1 cellular context compared by ENCODE assay signal in genomic region chr16:4244254-4244812, GRCh38.
TF ChIP-seq lines count a peak whose summit lies in the region.

No MANE protein-coding gene starts in this region.

TF ChIP-seq in K562, 482 proteins besides CTCF, POLR2A, EP300 and RAD21 (continued from another document and continues in another):
- TF ChIP-seq BMI1 (IDR thresholded peaks at IDR 0.05; ENCODE audit: low read length) (no peak), KLF6 (CRISPR knock-in tag; IDR thresholded peaks at IDR 0.05; ENCODE audit: borderline replicate concordance) (peak; percentile 40; the same call in 1 of the 2 replicates), ZC3H11A (IDR thresholded peaks at IDR 0.05; ENCODE audit: low read depth, low read length) (peak; percentile 87; the same call in 1 of the 2 replicates), HDAC2 (IDR thresholded peaks at IDR 0.05) (peak; percentile 45; the same call in 1 of the 2 replicates), CBX1 (IDR thresholded peaks at IDR 0.05; ENCODE audit: low read depth) (0 out of 2 replicates have a peak, but pooled peaks have one; percentile 22), LCOR (CRISPR knock-in tag; IDR thresholded peaks at IDR 0.05) (no peak), FOXA3 (CRISPR knock-in tag; conservative IDR thresholded peaks at IDR 0.05 in 1 of 2, IDR thresholded peaks at IDR 0.05 in 1 of 2) (peak; percentile 96 to 98), NFXL1 (CRISPR knock-in tag; IDR thresholded peaks at IDR 0.05) (no peak), STAT5A (IDR thresholded peaks at IDR 0.05; ENCODE audit: borderline replicate concordance, low read length) (no peak), DDX20 (tag; IDR thresholded peaks at IDR 0.05; ENCODE audit: low read depth) (peak; percentile 72; the same call in 1 of the 2 replicates), TAF7 (tag; IDR thresholded peaks at IDR 0.05) (0 out of 2 replicates have a peak, but pooled peaks have one; percentile 29), ZNF444 (CRISPR knock-in tag; IDR thresholded peaks at IDR 0.05) (no peak), NR2F6 (CRISPR knock-in tag; IDR thresholded peaks at IDR 0.05) (no peak), CTBP1 (IDR thresholded peaks at IDR 0.05; ENCODE audit: borderline replicate concordance) (peak; percentile 39; the same call in 1 of the 2 replicates), TAF15 (IDR thresholded peaks at IDR 0.05; ENCODE audit: low read depth, low read length) (no peak), RBFOX2 (IDR thresholded peaks at IDR 0.05; ENCODE audit: low read depth, low read length) (0 out of 2 replicates have a peak, but pooled peaks have one; percentile 50), SRSF3 (IDR thresholded peaks at IDR 0.05; ENCODE audit: insufficient read depth, low read length) (no peak), ZNF639 (CRISPR knock-in tag; conservative IDR thresholded peaks at IDR 0.05 in 1 of 2, IDR thresholded peaks at IDR 0.05 in 1 of 2) (peak in 1 of 2 experiments; percentile 88; a peak in 2 of 4 replicates), CEBPG (CRISPR knock-in tag; IDR thresholded peaks at IDR 0.05) (no peak), CEBPG (tag; conservative IDR thresholded peaks at IDR 0.05 in 1 of 2, IDR thresholded peaks at IDR 0.05 in 1 of 2) (no peak), ID3 (CRISPR knock-in tag; IDR thresholded peaks at IDR 0.05) (no peak), ID3 (tag; IDR thresholded peaks at IDR 0.05) (peak; percentile 77), L3MBTL2 (IDR thresholded peaks at IDR 0.05) (peak; percentile 96), ZNF311 (CRISPR knock-in tag; IDR thresholded peaks at IDR 0.05) (0 out of 2 replicates have a peak, but pooled peaks have one; percentile 18), TSHZ1 (CRISPR knock-in tag; IDR thresholded peaks at IDR 0.05) (no peak), ATF1 (CRISPR knock-in tag; IDR thresholded peaks at IDR 0.05) (no peak), ATF1 (tag; IDR thresholded peaks at IDR 0.05) (peak; percentile 75), ZNF41 (CRISPR knock-in tag; conservative IDR thresholded peaks at IDR 0.05) (peak; percentile 62; the same call in 1 of the 2 replicates), ZNF766 (CRISPR knock-in tag; conservative IDR thresholded peaks at IDR 0.05) (peak; percentile 84), PTTG1 (tag; IDR thresholded peaks at IDR 0.05; ENCODE audit: low read depth) (peak; percentile 38; the same call in 1 of the 2 replicates), DMBX1 (CRISPR knock-in tag; IDR thresholded peaks at IDR 0.05; ENCODE audit: borderline replicate concordance) (peak; percentile 81), MEIS2 (IDR thresholded peaks at IDR 0.05; ENCODE audit: partially characterized antibody) (peak; percentile 38)
- TF ChIP-seq, protein P1, sequence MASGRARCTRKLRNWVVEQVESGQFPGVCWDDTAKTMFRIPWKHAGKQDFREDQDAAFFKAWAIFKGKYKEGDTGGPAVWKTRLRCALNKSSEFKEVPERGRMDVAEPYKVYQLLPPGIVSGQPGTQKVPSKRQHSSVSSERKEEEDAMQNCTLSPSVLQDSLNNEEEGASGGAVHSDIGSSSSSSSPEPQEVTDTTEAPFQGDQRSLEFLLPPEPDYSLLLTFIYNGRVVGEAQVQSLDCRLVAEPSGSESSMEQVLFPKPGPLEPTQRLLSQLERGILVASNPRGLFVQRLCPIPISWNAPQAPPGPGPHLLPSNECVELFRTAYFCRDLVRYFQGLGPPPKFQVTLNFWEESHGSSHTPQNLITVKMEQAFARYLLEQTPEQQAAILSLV (tag; IDR thresholded peaks at IDR 0.05): peak; percentile 34; the same call in 1 of the 2 replicates
- TF ChIP-seq, protein P2, sequence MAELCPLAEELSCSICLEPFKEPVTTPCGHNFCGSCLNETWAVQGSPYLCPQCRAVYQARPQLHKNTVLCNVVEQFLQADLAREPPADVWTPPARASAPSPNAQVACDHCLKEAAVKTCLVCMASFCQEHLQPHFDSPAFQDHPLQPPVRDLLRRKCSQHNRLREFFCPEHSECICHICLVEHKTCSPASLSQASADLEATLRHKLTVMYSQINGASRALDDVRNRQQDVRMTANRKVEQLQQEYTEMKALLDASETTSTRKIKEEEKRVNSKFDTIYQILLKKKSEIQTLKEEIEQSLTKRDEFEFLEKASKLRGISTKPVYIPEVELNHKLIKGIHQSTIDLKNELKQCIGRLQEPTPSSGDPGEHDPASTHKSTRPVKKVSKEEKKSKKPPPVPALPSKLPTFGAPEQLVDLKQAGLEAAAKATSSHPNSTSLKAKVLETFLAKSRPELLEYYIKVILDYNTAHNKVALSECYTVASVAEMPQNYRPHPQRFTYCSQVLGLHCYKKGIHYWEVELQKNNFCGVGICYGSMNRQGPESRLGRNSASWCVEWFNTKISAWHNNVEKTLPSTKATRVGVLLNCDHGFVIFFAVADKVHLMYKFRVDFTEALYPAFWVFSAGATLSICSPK (IDR thresholded peaks at IDR 0.05; ENCODE audit: borderline replicate concordance): no peak
- TF ChIP-seq, protein P3, sequence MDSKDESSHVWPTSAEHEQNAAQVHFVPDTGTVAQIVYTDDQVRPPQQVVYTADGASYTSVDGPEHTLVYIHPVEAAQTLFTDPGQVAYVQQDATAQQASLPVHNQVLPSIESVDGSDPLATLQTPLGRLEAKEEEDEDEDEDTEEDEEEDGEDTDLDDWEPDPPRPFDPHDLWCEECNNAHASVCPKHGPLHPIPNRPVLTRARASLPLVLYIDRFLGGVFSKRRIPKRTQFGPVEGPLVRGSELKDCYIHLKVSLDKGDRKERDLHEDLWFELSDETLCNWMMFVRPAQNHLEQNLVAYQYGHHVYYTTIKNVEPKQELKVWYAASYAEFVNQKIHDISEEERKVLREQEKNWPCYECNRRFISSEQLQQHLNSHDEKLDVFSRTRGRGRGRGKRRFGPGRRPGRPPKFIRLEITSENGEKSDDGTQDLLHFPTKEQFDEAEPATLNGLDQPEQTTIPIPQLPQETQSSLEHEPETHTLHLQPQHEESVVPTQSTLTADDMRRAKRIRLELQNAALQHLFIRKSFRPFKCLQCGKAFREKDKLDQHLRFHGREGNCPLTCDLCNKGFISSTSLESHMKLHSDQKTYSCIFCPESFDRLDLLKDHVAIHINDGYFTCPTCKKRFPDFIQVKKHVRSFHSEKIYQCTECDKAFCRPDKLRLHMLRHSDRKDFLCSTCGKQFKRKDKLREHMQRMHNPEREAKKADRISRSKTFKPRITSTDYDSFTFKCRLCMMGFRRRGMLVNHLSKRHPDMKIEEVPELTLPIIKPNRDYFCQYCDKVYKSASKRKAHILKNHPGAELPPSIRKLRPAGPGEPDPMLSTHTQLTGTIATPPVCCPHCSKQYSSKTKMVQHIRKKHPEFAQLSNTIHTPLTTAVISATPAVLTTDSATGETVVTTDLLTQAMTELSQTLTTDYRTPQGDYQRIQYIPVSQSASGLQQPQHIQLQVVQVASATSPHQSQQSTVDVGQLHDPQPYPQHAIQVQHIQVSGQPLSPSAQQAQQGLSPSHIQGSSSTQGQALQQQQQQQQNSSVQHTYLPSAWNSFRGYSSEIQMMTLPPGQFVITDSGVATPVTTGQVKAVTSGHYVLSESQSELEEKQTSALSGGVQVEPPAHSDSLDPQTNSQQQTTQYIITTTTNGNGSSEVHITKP (IDR thresholded peaks at IDR 0.05; ENCODE audit: partially characterized antibody): peak; percentile 65
- TF ChIP-seq, protein P4, sequence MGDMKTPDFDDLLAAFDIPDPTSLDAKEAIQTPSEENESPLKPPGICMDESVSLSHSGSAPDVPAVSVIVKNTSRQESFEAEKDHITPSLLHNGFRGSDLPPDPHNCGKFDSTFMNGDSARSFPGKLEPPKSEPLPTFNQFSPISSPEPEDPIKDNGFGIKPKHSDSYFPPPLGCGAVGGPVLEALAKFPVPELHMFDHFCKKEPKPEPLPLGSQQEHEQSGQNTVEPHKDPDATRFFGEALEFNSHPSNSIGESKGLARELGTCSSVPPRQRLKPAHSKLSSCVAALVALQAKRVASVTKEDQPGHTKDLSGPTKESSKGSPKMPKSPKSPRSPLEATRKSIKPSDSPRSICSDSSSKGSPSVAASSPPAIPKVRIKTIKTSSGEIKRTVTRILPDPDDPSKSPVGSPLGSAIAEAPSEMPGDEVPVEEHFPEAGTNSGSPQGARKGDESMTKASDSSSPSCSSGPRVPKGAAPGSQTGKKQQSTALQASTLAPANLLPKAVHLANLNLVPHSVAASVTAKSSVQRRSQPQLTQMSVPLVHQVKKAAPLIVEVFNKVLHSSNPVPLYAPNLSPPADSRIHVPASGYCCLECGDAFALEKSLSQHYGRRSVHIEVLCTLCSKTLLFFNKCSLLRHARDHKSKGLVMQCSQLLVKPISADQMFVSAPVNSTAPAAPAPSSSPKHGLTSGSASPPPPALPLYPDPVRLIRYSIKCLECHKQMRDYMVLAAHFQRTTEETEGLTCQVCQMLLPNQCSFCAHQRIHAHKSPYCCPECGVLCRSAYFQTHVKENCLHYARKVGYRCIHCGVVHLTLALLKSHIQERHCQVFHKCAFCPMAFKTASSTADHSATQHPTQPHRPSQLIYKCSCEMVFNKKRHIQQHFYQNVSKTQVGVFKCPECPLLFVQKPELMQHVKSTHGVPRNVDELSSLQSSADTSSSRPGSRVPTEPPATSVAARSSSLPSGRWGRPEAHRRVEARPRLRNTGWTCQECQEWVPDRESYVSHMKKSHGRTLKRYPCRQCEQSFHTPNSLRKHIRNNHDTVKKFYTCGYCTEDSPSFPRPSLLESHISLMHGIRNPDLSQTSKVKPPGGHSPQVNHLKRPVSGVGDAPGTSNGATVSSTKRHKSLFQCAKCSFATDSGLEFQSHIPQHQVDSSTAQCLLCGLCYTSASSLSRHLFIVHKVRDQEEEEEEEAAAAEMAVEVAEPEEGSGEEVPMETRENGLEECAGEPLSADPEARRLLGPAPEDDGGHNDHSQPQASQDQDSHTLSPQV (IDR thresholded peaks at IDR 0.05): peak; percentile 98
- TF ChIP-seq, protein P5, sequence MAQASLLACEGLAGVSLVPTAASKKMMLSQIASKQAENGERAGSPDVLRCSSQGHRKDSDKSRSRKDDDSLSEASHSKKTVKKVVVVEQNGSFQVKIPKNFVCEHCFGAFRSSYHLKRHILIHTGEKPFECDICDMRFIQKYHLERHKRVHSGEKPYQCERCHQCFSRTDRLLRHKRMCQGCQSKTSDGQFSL (CRISPR knock-in tag; IDR thresholded peaks at IDR 0.05): no peak
- TF ChIP-seq, protein P5 (tag; IDR thresholded peaks at IDR 0.05): 0 out of 4 replicates have a peak, but pooled peaks of 1 of the 2 experiments have one; percentile 45
- TF ChIP-seq, protein P6, sequence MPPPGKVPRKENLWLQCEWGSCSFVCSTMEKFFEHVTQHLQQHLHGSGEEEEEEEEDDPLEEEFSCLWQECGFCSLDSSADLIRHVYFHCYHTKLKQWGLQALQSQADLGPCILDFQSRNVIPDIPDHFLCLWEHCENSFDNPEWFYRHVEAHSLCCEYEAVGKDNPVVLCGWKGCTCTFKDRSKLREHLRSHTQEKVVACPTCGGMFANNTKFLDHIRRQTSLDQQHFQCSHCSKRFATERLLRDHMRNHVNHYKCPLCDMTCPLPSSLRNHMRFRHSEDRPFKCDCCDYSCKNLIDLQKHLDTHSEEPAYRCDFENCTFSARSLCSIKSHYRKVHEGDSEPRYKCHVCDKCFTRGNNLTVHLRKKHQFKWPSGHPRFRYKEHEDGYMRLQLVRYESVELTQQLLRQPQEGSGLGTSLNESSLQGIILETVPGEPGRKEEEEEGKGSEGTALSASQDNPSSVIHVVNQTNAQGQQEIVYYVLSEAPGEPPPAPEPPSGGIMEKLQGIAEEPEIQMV (tag; conservative IDR thresholded peaks at IDR 0.05; ENCODE audit: low read depth): peak; percentile 66
- TF ChIP-seq, protein P7, sequence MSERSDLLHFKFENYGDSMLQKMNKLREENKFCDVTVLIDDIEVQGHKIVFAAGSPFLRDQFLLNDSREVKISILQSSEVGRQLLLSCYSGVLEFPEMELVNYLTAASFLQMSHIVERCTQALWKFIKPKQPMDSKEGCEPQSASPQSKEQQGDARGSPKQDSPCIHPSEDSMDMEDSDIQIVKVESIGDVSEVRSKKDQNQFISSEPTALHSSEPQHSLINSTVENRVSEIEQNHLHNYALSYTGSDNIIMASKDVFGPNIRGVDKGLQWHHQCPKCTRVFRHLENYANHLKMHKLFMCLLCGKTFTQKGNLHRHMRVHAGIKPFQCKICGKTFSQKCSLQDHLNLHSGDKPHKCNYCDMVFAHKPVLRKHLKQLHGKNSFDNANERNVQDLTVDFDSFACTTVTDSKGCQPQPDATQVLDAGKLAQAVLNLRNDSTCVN (CRISPR knock-in tag; IDR thresholded peaks at IDR 0.05): no peak
- TF ChIP-seq, protein P8, sequence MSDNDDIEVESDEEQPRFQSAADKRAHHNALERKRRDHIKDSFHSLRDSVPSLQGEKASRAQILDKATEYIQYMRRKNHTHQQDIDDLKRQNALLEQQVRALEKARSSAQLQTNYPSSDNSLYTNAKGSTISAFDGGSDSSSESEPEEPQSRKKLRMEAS (CRISPR knock-in tag; IDR thresholded peaks at IDR 0.05): peak; percentile 95
